Comparison of ENCODE assay signal across 10 cellular contexts in genomic region chr11:77107950-77108349, GRCh38. TPM values are rescaled to one million over a fixed set of nuclear protein-coding genes. Genes with fewer than 3 reads are reported as not detected.
A peak's percentile ranks its signal among the peaks of the same experiment; 100 is the strongest.
DNase-seq lines count a peak whose midpoint lies in the region; ATAC-seq and TF ChIP-seq lines count a peak whose summit lies in the region.
"Had no signal": no experiment of that assay in that cellular context is flagged by ENCODE, and none has a peak within 500 bp of the region (broad histone marks: within the 10 kb centered on the region; RNA-seq: fewer than 3 reads in every experiment).

No MANE protein-coding gene starts in this region.

- BruUV-seq in Calu3 (replicated peaks; lab: Mats Ljungman, UMichigan) (no TSS peak), PC-9 (replicated peaks; lab: Mats Ljungman, UMichigan) (no TSS peak)

- H3K79me2 ChIP-seq in PC-9 (ENCODE audit: low read depth) (no peaks in the 10 kb centered on the region), osteoblast (ENCODE audit: insufficient read depth, low read length) (peaks cover 2% of the 10 kb centered on the region)

- H3K9me3 ChIP-seq in PC-9 (ENCODE audit: insufficient read depth, low read depth) (no peaks in the 10 kb centered on the region), osteoblast (ENCODE audit: low read depth, low read length) (no peaks in the 10 kb centered on the region)

- H3K4me2 ChIP-seq in PC-9 (peak overlapping the region; percentile 48), osteoblast (ENCODE audit: insufficient read depth, low read length) (peak overlapping the region; percentile 55)

- no peaks in the 10 kb centered on the region for H3K9me3 Mint-ChIP-seq in Calu3 (ENCODE audit: low read depth, unreplicated experiment)

- intact Hi-C loops in Calu3 (cut with micrococcal nuclease; ENCODE audit: unreplicated experiment) = loop anchor here (1.0 kb wide), 1 partner anchor 61 kb away; no protein-coding TSS in a partner anchor
- intact Hi-C loops in PC-9 (cut with micrococcal nuclease; ENCODE audit: unreplicated experiment) = no loop called here

- TF ChIP-seq CTCF in Calu3 (IDR thresholded peaks at IDR 0.05; ENCODE audit: unreplicated experiment) (no peak), PC-9 (conservative IDR thresholded peaks at IDR 0.05) (no peak), osteoblast (IDR thresholded peaks at IDR 0.05; ENCODE audit: extremely low read depth, low read depth, low read length) (no peak), GM10266 (IDR thresholded peaks at IDR 0.05; ENCODE audit: control insufficient read depth, insufficient read depth, low read depth, missing control alignments) (no peak)

- peaks cover 33% of the 10 kb centered on the region for H3K4me1 Mint-ChIP-seq in Calu3 (ENCODE audit: low read depth, unreplicated experiment)

- ATAC-seq in HG02763 (IDR thresholded peaks at IDR 0.05; ENCODE audit: unreplicated experiment) = no peak

- H2AFZ ChIP-seq in PC-9 (no peak overlapping the region), osteoblast (ENCODE audit: low read length) (no peak overlapping the region)

- DNase-seq in Calu3 (peak; percentile 91), PC-9 (peak; percentile 76 to 83), epithelial cell of prostate (ENCODE audit: low read depth, low spot score) (peak; percentile 6), osteoblast (ENCODE audit: insufficient read length, low spot score, missing footprints) (peak; percentile 99), DMS153 treated with DMSO at 0.1 percent for 48 hours (lab: John Stamatoyannopoulos, UW; ENCODE audit: unreplicated experiment) (no peak), GM10266 (ENCODE audit: extremely low spot score) (no peak)
- DNase-seq in central memory CD4-positive, alpha-beta T cell = no peak
- DNase-seq: activated naive CD4-positive, alpha-beta T cell treated with Interleukin-2 at 50 U/mL for 16 hours; T-helper 1 cell had no signal

- H3K27ac Mint-ChIP-seq in Calu3 (ENCODE audit: unreplicated experiment) = peak overlapping the region; percentile 66

- H3K36me3 Mint-ChIP-seq in Calu3 (ENCODE audit: insufficient read depth, unreplicated experiment) = peaks cover 9% of the 10 kb centered on the region

- H3K27me3 ChIP-seq in PC-9 (ENCODE audit: insufficient read depth, low read depth) (no peaks in the 10 kb centered on the region), osteoblast (ENCODE audit: insufficient read depth, low read length) (no peaks in the 10 kb centered on the region)

- H3K27ac ChIP-seq in PC-9 = no peak overlapping the region
- no peak overlapping the region for H3K27ac ChIP-seq in epithelial cell of prostate
- H3K27ac ChIP-seq in osteoblast (ENCODE audit: low read depth, low read length) = peak overlapping the region; percentile 83

- peaks cover 26% of the 10 kb centered on the region for H3K4me1 ChIP-seq in PC-9 (replicated peaks; ENCODE audit: insufficient read depth)
- peaks cover 45% of the 10 kb centered on the region for H3K4me1 ChIP-seq in osteoblast (ENCODE audit: insufficient read depth, low read length)

- no peaks in the 10 kb centered on the region for H3F3A ChIP-seq in PC-9 (ENCODE audit: insufficient read depth, low read depth)

- no peaks in the 10 kb centered on the region for H3K27me3 Mint-ChIP-seq in Calu3 (ENCODE audit: unreplicated experiment)

- CTCF ChIA-PET in Calu3 (lab: Charles Lee) (interaction anchor here (0.8 to 2.3 kb wide), 10 partner anchors 8 to 81 kb away, joined by 3 to 25 read pairs (median 4); partner anchors contain the start of gene MYO7A), PC-9 (lab: Charles Lee) (interaction anchor here (1.0 to 1.6 kb wide), 3 partner anchors 17 to 60 kb away, joined by 4 to 13 read pairs (median 7); no protein-coding TSS in a partner anchor)

- H3K36me3 ChIP-seq in PC-9 (ENCODE audit: low read depth) (no peaks in the 10 kb centered on the region), osteoblast (ENCODE audit: insufficient read depth, low read length) (no peaks in the 10 kb centered on the region)

- H3K4me3 ChIP-seq in PC-9 = no peak overlapping the region
- H3K4me3 ChIP-seq in osteoblast (ENCODE audit: insufficient read depth, low read length) = peak overlapping the region; percentile 31

- H3K4me3 Mint-ChIP-seq in Calu3 (ENCODE audit: low read depth, unreplicated experiment) = peak overlapping the region; percentile 62

- no peaks in the 10 kb centered on the region for H3K9me2 ChIP-seq in PC-9 (ENCODE audit: insufficient read depth)

- H4K20me1 ChIP-seq in PC-9 (ENCODE audit: insufficient read depth) (no peaks in the 10 kb centered on the region), osteoblast (ENCODE audit: insufficient read depth, low read length) (peaks cover 4% of the 10 kb centered on the region)

- POLR2A ChIA-PET in PC-9 (lab: Charles Lee; ENCODE audit: unreplicated experiment) = interaction anchor here (0.5 to 0.6 kb wide), 2 partner anchors 45 to 60 kb away, joined by 5 to 6 read pairs; no protein-coding TSS in a partner anchor

RNA-seq across cellular contexts. Expression of gene OMP, which starts 5.3 kb away (rescaled TPM):
- total RNA-seq in Calu3 (2022) (1.1 and 2.6 TPM in 2 replicates), PC-9 (2021) (1.4 TPM in 1 of 2 replicates, not detected in the other), osteoblast (0.88 TPM in 1 of 2 replicates, not detected in the other)

RNA-seq across cellular contexts. Expression of gene MYO7A, which starts 20.1 kb away (rescaled TPM):
- total RNA-seq in Calu3 (2022) = 3.7 and 5.2 TPM in 2 replicates
- 2.4 and 3.5 TPM in 2 replicates for total RNA-seq in PC-9 (2021)
- under 0.01 TPM in 2 replicates for total RNA-seq in osteoblast

RNA-seq across cellular contexts. Expression of gene CAPN5, which starts 41.2 kb away (rescaled TPM):
- 22.3 and 41.5 TPM in 2 replicates for total RNA-seq in Calu3 (2022)
- total RNA-seq in PC-9 (2021) = 9.9 and 10.5 TPM in 2 replicates
- 6.5 and 8.5 TPM in 2 replicates for total RNA-seq in osteoblast

Comparison
In these comparisons a context has a peak if more than half of its experiments do, and no peak if none do; other contexts are left out.
1. DNase-seq: peak in Calu3 (single experiment), PC-9 (2 of 2), epithelial cell of prostate (single experiment) and osteoblast (single experiment); none in DMS153 treated with DMSO at 0.1 percent for 48 hours (single experiment), central memory CD4-positive, alpha-beta T cell (single experiment) and GM10266 (single experiment).